ENCODE assay signal across 12 cellular contexts in genomic region chr6:27293436-27294152, GRCh38. TPM values are rescaled to one million over a fixed set of nuclear protein-coding genes. Genes with fewer than 3 reads are reported as not detected.
A peak's percentile ranks its signal among the peaks of the same experiment; 100 is the strongest.
DNase-seq lines count a peak whose midpoint lies in the region; ATAC-seq, FAIRE-seq and TF ChIP-seq lines count a peak whose summit lies in the region.
"Had no signal": no experiment of that assay in that cellular context is flagged by ENCODE, and none has a peak within 500 bp of the region (broad histone marks: within the 10 kb centered on the region; RNA-seq: fewer than 3 reads in every experiment).

No MANE protein-coding gene starts in this region.

- intact Hi-C loops in PC-9 (cut with micrococcal nuclease; ENCODE audit: unreplicated experiment) = loop anchor here (2.0 to 10.0 kb wide), 4 partner anchors 57 to 601 kb away; partner anchors contain the start of gene ZNF184

- no peak for FAIRE-seq in HTR-8/SVneo (lab: Jason Lieb, UNC)

- H2AFZ ChIP-seq in GM23248 = no peak overlapping the region
- H2AFZ ChIP-seq in PC-9 = no peak overlapping the region; the same call in 1 of the 2 replicates

- DNase-seq in A172 (ENCODE audit: low spot score) (peak; percentile 86), GM23248 (peak; percentile 57), PC-9 (peak; percentile 53 to 68), fibroblast of peridontal ligament (ENCODE audit: extremely low read depth) (peak; percentile 71), HTR-8/SVneo (ENCODE audit: insufficient read length, low spot score) (no peak)
- no peak for DNase-seq in stimulated activated effector memory CD8-positive, alpha-beta T cell treated with anti-CD3 and anti-CD28 coated beads, Interleukin-12 subunit alpha, Interleukin-12 subunit beta, amount 100 ng/mL, for 72 hours (ENCODE audit: low spot score in 2 of 2)
- DNase-seq: activated gamma-delta T cell treated with Interleukin-2 at 50 U/mL for 16 hours, immature natural killer cell had no signal

- H3K9ac ChIP-seq in GM23248 = no peak overlapping the region

- POLR2A ChIA-PET in PC-9 (lab: Charles Lee; ENCODE audit: unreplicated experiment) = no interaction called here

- TF ChIP-seq CTCF in PC-9 (conservative IDR thresholded peaks at IDR 0.05) (no peak), gastroesophageal sphincter (IDR thresholded peaks at IDR 0.05) (no peak)

- peaks cover 14% of the 10 kb centered on the region for H3K9me3 Mint-ChIP-seq in stimulated activated effector memory CD8-positive, alpha-beta T cell treated with anti-CD3 and anti-CD28 coated beads, Interleukin-12 subunit alpha, Interleukin-12 subunit beta, amount 100 ng/mL, for 72 hours

- H3K9me2 ChIP-seq in GM23248 (ENCODE audit: insufficient read depth) (no peaks in the 10 kb centered on the region), PC-9 (ENCODE audit: insufficient read depth) (no peaks in the 10 kb centered on the region)

- H4K20me1 ChIP-seq in GM23248 (ENCODE audit: insufficient read depth) = no peaks in the 10 kb centered on the region
- H4K20me1 ChIP-seq in PC-9 (ENCODE audit: insufficient read depth) = no peaks in the 10 kb centered on the region

- peaks cover 9% of the 10 kb centered on the region for H3K4me1 Mint-ChIP-seq in stimulated activated effector memory CD8-positive, alpha-beta T cell treated with anti-CD3 and anti-CD28 coated beads, Interleukin-12 subunit alpha, Interleukin-12 subunit beta, amount 100 ng/mL, for 72 hours

- CTCF ChIA-PET in PC-9 (lab: Charles Lee) = interaction anchor here (0.7 to 1.0 kb wide), 2 partner anchors 19 to 203 kb away, joined by 5 to 15 read pairs; no protein-coding TSS in a partner anchor

- no peak overlapping the region for H3K27ac Mint-ChIP-seq in stimulated activated effector memory CD8-positive, alpha-beta T cell treated with anti-CD3 and anti-CD28 coated beads, Interleukin-12 subunit alpha, Interleukin-12 subunit beta, amount 100 ng/mL, for 72 hours
- H3K27ac Mint-ChIP-seq: immature natural killer cell had no signal

- peaks cover 33% of the 10 kb centered on the region for H3K36me3 Mint-ChIP-seq in stimulated activated effector memory CD8-positive, alpha-beta T cell treated with anti-CD3 and anti-CD28 coated beads, Interleukin-12 subunit alpha, Interleukin-12 subunit beta, amount 100 ng/mL, for 72 hours

- WGBS in GM23248 (ENCODE audit: low coverage in 1 of 2, low lambda C conversion rate in 2 of 2, missing lambda C conversion rate in 2 of 2), 2 experiments = 9% methylated on average over 28 of the region's 28 CpGs
- 17 to 20% methylated on average over 26 to 28 of the region's 28 CpGs for WGBS in gastroesophageal sphincter (ENCODE audit: low coverage in 1 of 2), 2 donors

- H3K79me2 ChIP-seq in GM23248 (ENCODE audit: insufficient read depth) = no peaks in the 10 kb centered on the region
- no peaks in the 10 kb centered on the region for H3K79me2 ChIP-seq in PC-9 (ENCODE audit: low read depth)

- H3K36me3 ChIP-seq in GM23248 (ENCODE audit: low read depth) (no peaks in the 10 kb centered on the region), PC-9 (ENCODE audit: low read depth) (no peaks in the 10 kb centered on the region), gastroesophageal sphincter (no peaks in the 10 kb centered on the region)
- H3K36me3 ChIP-seq: vagina had no signal

- H3K27me3 ChIP-seq in GM23248 (replicated peaks; ENCODE audit: insufficient read depth) (peaks cover 59% of the 10 kb centered on the region), PC-9 (ENCODE audit: insufficient read depth, low read depth) (no peaks in the 10 kb centered on the region), gastroesophageal sphincter (peaks cover 100% of the 10 kb centered on the region)
- H3K27me3 ChIP-seq: vagina had no signal

- peaks cover 15% of the 10 kb centered on the region for H3F3A ChIP-seq in GM23248 (ENCODE audit: insufficient read depth)
- H3F3A ChIP-seq in PC-9 (ENCODE audit: insufficient read depth, low read depth) = peaks cover 42% of the 10 kb centered on the region

- in situ Hi-C loops in GM23248 (cut with MboI) = no loop called here

- TF ChIP-seq EP300 in gastroesophageal sphincter (IDR thresholded peaks at IDR 0.05) = no peak

- H3K4me3 ChIP-seq in GM23248 (peak overlapping the region; percentile 51), PC-9 (peak overlapping the region; percentile 84), gastroesophageal sphincter (no peak overlapping the region)
- H3K4me3 ChIP-seq: SK-N-MC, vagina had no signal

- peaks cover 9% of the 10 kb centered on the region; the same call in 1 of the 2 replicates for H3K4me1 ChIP-seq in GM23248 (ENCODE audit: insufficient read depth)
- H3K4me1 ChIP-seq in PC-9 (replicated peaks; ENCODE audit: insufficient read depth) = peaks cover 33% of the 10 kb centered on the region
- H3K4me1 ChIP-seq in gastroesophageal sphincter = no peaks in the 10 kb centered on the region
- H3K4me1 ChIP-seq: vagina had no signal

- BruUV-seq in PC-9 (replicated peaks; lab: Mats Ljungman, UMichigan) = no TSS peak

- ATAC-seq in HG03571 (IDR thresholded peaks at IDR 0.05; ENCODE audit: unreplicated experiment) (no peak), gastroesophageal sphincter (no peak)
- no peak for ATAC-seq in stimulated activated effector memory CD8-positive, alpha-beta T cell treated with anti-CD3 and anti-CD28 coated beads, Interleukin-12 subunit alpha, Interleukin-12 subunit beta, amount 100 ng/mL, for 72 hours

- no peak overlapping the region for H3K4me3 Mint-ChIP-seq in stimulated activated effector memory CD8-positive, alpha-beta T cell treated with anti-CD3 and anti-CD28 coated beads, Interleukin-12 subunit alpha, Interleukin-12 subunit beta, amount 100 ng/mL, for 72 hours

- no peak overlapping the region for H3K27ac ChIP-seq in GM23248
- no peak overlapping the region for H3K27ac ChIP-seq in PC-9
- no peak overlapping the region for H3K27ac ChIP-seq in gastroesophageal sphincter
- H3K27ac ChIP-seq: SK-N-MC, vagina had no signal

- no peak for TF ChIP-seq POLR2A in gastroesophageal sphincter (IDR thresholded peaks at IDR 0.05)

- H3K9me3 ChIP-seq in GM23248 (ENCODE audit: low read depth) = no peaks in the 10 kb centered on the region
- H3K9me3 ChIP-seq in PC-9 (ENCODE audit: insufficient read depth, low read depth) = no peaks in the 10 kb centered on the region
- H3K9me3 ChIP-seq in gastroesophageal sphincter = peaks cover 0 to 13% (median 0%) of the 10 kb centered on the region in 3 donors
- H3K9me3 ChIP-seq: vagina had no signal

- H3K4me2 ChIP-seq in GM23248 (ENCODE audit: unreplicated experiment) (peak overlapping the region; percentile 53), PC-9 (peak overlapping the region; percentile 99)

RNA-seq across cellular contexts. Expression of gene POM121L2, which starts 18.5 kb away (rescaled TPM):
- not detected in 2 replicates for total RNA-seq in A172 (2014; rRNA removed; shearing (Covaris generic))
- not detected in 2 replicates for total RNA-seq in GM23248 (2014; rRNA removed; shearing (Covaris generic))
- polyA plus RNA-seq in GM23248 (2016; fragmentation: Nextera tagmentation; extraction: Ambion mirVana) = not detected in 2 replicates
- 0.26 TPM in 1 of 2 replicates, not detected in the other for total RNA-seq in PC-9 (2021)
- total RNA-seq in gastroesophageal sphincter = not detected
- total RNA-seq: vagina had no signal
- polyA plus RNA-seq: immature natural killer cell had no signal

RNA-seq across cellular contexts. Expression of gene PRSS16, which starts 46.1 kb away (rescaled TPM):
- total RNA-seq in A172 (2014; rRNA removed; shearing (Covaris generic)) = 0.12 and 0.62 TPM in 2 replicates
- total RNA-seq in GM23248 (2014; rRNA removed; shearing (Covaris generic)) = 0.86 TPM in 1 of 2 replicates, not detected in the other
- polyA plus RNA-seq in GM23248 (2016; fragmentation: Nextera tagmentation; extraction: Ambion mirVana) = 0.20 TPM in 1 of 2 replicates, not detected in the other
- total RNA-seq in PC-9 (2021) (32.3 and 32.5 TPM in 2 replicates), gastroesophageal sphincter (1 to 10 TPM in 1 of 4 donors, not detected in 3; 2.3 TPM)

Comparison
In these comparisons a context has a peak if more than half of its experiments do, and no peak if none do; other contexts are left out.
1. DNase-seq: peak in A172 (single experiment), GM23248 (single experiment), PC-9 (2 of 2) and fibroblast of peridontal ligament (single experiment); none in HTR-8/SVneo (single experiment) and stimulated activated effector memory CD8-positive, alpha-beta T cell treated with anti-CD3 and anti-CD28 coated beads, Interleukin-12 subunit alpha, Interleukin-12 subunit beta, amount 100 ng/mL, for 72 hours (0 of 2).
2. H3K4me3 ChIP-seq: peak in GM23248 (single experiment) and PC-9 (single experiment); none in gastroesophageal sphincter (0 of 2).